In genomic region chr1:166185526-166185925, GRCh38 we compare ENCODE assay signal across 2 cellular contexts.
TF ChIP-seq lines count a peak whose summit lies in the region.

No MANE protein-coding gene starts in this region.

TF ChIP-seq in GM12891, 5 proteins besides CTCF, POLR2A, EP300 and RAD21 (continued from another document):
- TF ChIP-seq TAF1 (IDR thresholded peaks at IDR 0.05; ENCODE audit: low read depth, low read length) (no peak), POLR2AphosphoS5 (IDR thresholded peaks at IDR 0.05; ENCODE audit: low read depth, low read length) (no peak), POU2F2 (IDR thresholded peaks at IDR 0.05; ENCODE audit: low read depth, low read length) (no peak), PAX5 (IDR thresholded peaks at IDR 0.05; ENCODE audit: insufficient read depth, low read length, severe bottlenecking) (no peak)
TF ChIP-seq in GM12891: peak in this region for 0.

TF ChIP-seq in GM23338, 12 proteins besides CTCF, POLR2A, EP300 and RAD21:
- TF ChIP-seq ZNF331 (CRISPR knock-in tag; IDR thresholded peaks at IDR 0.05; ENCODE audit: low read depth) (no peak), NANOG (IDR thresholded peaks at IDR 0.05; ENCODE audit: borderline replicate concordance) (no peak), ETS1 (IDR thresholded peaks at IDR 0.05) (no peak), ZNF462 (CRISPR knock-in tag; IDR thresholded peaks at IDR 0.05) (no peak), EZH2 (IDR thresholded peaks at IDR 0.05; ENCODE audit: low read depth, unreplicated experiment) (no peak), CREB1 (CRISPR knock-in tag; IDR thresholded peaks at IDR 0.05; ENCODE audit: low read depth) (no peak), REST (IDR thresholded peaks at IDR 0.05; ENCODE audit: unreplicated experiment) (no peak), JUNB (IDR thresholded peaks at IDR 0.05; ENCODE audit: unreplicated experiment) (no peak), STAT1 (IDR thresholded peaks at IDR 0.05; ENCODE audit: unreplicated experiment) (no peak), ZNF114 (CRISPR knock-in tag; IDR thresholded peaks at IDR 0.05) (no peak), POLR2AphosphoS5 (IDR thresholded peaks at IDR 0.05; ENCODE audit: low read depth) (no peak), EZH2phosphoT487 (IDR thresholded peaks at IDR 0.05; ENCODE audit: unreplicated experiment) (no peak)
